ENCODE assay signal across 19 cellular contexts in genomic region chr3:174758943-174759342, GRCh38.
DNase-seq lines count a peak whose midpoint lies in the region; ATAC-seq and TF ChIP-seq lines count a peak whose summit lies in the region.
"Had no signal": no experiment of that assay in that cellular context is flagged by ENCODE, and none has a peak within 500 bp of the region (broad histone marks: within the 10 kb centered on the region; RNA-seq: fewer than 3 reads in every experiment).

No MANE protein-coding gene starts in this region.

- H3K4me1 ChIP-seq in adipocyte (ENCODE audit: control insufficient read depth, insufficient read depth, low read length) (no peaks in the 10 kb centered on the region), osteoblast (ENCODE audit: insufficient read depth, low read length) (no peaks in the 10 kb centered on the region)

- H3K27ac ChIP-seq in osteoblast (ENCODE audit: low read depth, low read length), result no peak overlapping the region

- DNase-seq in EH (ENCODE audit: low read depth), result peak; percentile 1
- peak; percentile 28 for DNase-seq in adipocyte (ENCODE audit: low read depth)
- peak; percentile 30 for DNase-seq in fibroblast of gingiva (ENCODE audit: low read depth)
- no peak for DNase-seq in medulla oblongata (ENCODE audit: extremely low spot score)
- DNase-seq in Kasumi-1 (lab: John Stamatoyannopoulos, UW), result no peak
- DNase-seq in osteoblast (ENCODE audit: insufficient read length, low spot score, missing footprints), result no peak
- DNase-seq: 8988T; C1 segment of cervical spinal cord; Calu3; CD4-positive, alpha-beta memory T cell; COR-L47; DND-41; EL; GDM1; H9 had no signal

- no peak overlapping the region for H3K9ac ChIP-seq in adipocyte (ENCODE audit: low read length)

- H2AFZ ChIP-seq in osteoblast (ENCODE audit: low read length), result no peak overlapping the region
- H2AFZ ChIP-seq: GM23338 had no signal

- H4K20me1 ChIP-seq in osteoblast (ENCODE audit: insufficient read depth, low read length), result no peaks in the 10 kb centered on the region

- no peaks in the 10 kb centered on the region for H3K36me3 ChIP-seq in adipocyte (ENCODE audit: control insufficient read depth, insufficient read depth, low read length, severe bottlenecking)
- H3K36me3 ChIP-seq in osteoblast (ENCODE audit: insufficient read depth, low read length), result no peaks in the 10 kb centered on the region

- no peak for TF ChIP-seq CTCF in osteoblast (IDR thresholded peaks at IDR 0.05; ENCODE audit: extremely low read depth, low read depth, low read length)

- no peak overlapping the region for H3K4me2 ChIP-seq in osteoblast (ENCODE audit: insufficient read depth, low read length)
- H3K4me2 ChIP-seq: GM23338 had no signal

- no peaks in the 10 kb centered on the region for H3K27me3 ChIP-seq in adipocyte (replicated peaks; ENCODE audit: control insufficient read depth, insufficient read depth, low read length)
- H3K27me3 ChIP-seq in osteoblast (ENCODE audit: insufficient read depth, low read length), result no peaks in the 10 kb centered on the region

- no peaks in the 10 kb centered on the region for H3K79me2 ChIP-seq in osteoblast (ENCODE audit: insufficient read depth, low read length)

- ATAC-seq in HG02588 (IDR thresholded peaks at IDR 0.05; ENCODE audit: unreplicated experiment), result no peak
- ATAC-seq: GM12878, GM23338, HCT116 had no signal

- H3K4me3 ChIP-seq in adipocyte (ENCODE audit: low read length) (no peak overlapping the region), osteoblast (ENCODE audit: insufficient read depth, low read length) (no peak overlapping the region)
- H3K4me3 ChIP-seq: GM12878, GM23338 had no signal

- H3K9me3 ChIP-seq in adipocyte (ENCODE audit: control insufficient read depth, low read length) (peaks cover under 1% of the 10 kb centered on the region), osteoblast (ENCODE audit: low read depth, low read length) (no peaks in the 10 kb centered on the region)

Comparison
In these comparisons a context has a peak if more than half of its experiments do, and no peak if none do; other contexts are left out.
1. DNase-seq: peak in EH (single experiment), adipocyte (single experiment) and fibroblast of gingiva (single experiment); none in medulla oblongata (single experiment), Kasumi-1 (0 of 2) and osteoblast (single experiment).